Comparison of ENCODE assay signal across 10 cellular contexts in genomic region chr10:14587540-14588083, GRCh38.
DNase-seq lines count a peak whose midpoint lies in the region; ATAC-seq and TF ChIP-seq lines count a peak whose summit lies in the region.
"Had no signal": no experiment of that assay in that cellular context is flagged by ENCODE, and none has a peak within 500 bp of the region (broad histone marks: within the 10 kb centered on the region; RNA-seq: fewer than 3 reads in every experiment).

No MANE protein-coding gene starts in this region.

- H3K9me3 ChIP-seq in SJSA1 (replicated peaks) (no peaks in the 10 kb centered on the region), fibroblast of lung (ENCODE audit: control insufficient read depth, insufficient read depth, low read depth, low read length) (no peaks in the 10 kb centered on the region), HAP-1 (no peaks in the 10 kb centered on the region)

- H3K27ac Mint-ChIP-seq in T-helper 1 cell treated with Interleukin-12 subunit alpha and Interleukin-12 subunit beta and Interleukin-4 antibody, amounts not matched to agents 30 μg/mL and 1 μg/mL, for 36 hours: peak overlapping the region; percentile 98
- H3K27ac Mint-ChIP-seq in stimulated activated naive CD8-positive, alpha-beta T cell treated with anti-CD3 and anti-CD28 coated beads, Interleukin-15, amount 100 ng/mL, for 72 hours: peak overlapping the region; percentile 19 to 95

- H3K27me3 Mint-ChIP-seq in T-helper 1 cell treated with Interleukin-12 subunit alpha and Interleukin-12 subunit beta and Interleukin-4 antibody, amounts not matched to agents 30 μg/mL and 1 μg/mL, for 36 hours (ENCODE audit: low read depth): no peaks in the 10 kb centered on the region
- no peaks in the 10 kb centered on the region for H3K27me3 Mint-ChIP-seq in stimulated activated naive CD8-positive, alpha-beta T cell treated with anti-CD3 and anti-CD28 coated beads, Interleukin-15, amount 100 ng/mL, for 72 hours

- H3K4me2 ChIP-seq in fibroblast of lung (ENCODE audit: extremely low read depth, insufficient read depth, low read length): peak overlapping the region; percentile 63

- H3K36me3 Mint-ChIP-seq in T-helper 1 cell treated with Interleukin-12 subunit alpha and Interleukin-12 subunit beta and Interleukin-4 antibody, amounts not matched to agents 30 μg/mL and 1 μg/mL, for 36 hours (ENCODE audit: low read depth): peaks cover 37% of the 10 kb centered on the region

- H3K4me1 Mint-ChIP-seq in T-helper 1 cell treated with Interleukin-12 subunit alpha and Interleukin-12 subunit beta and Interleukin-4 antibody, amounts not matched to agents 30 μg/mL and 1 μg/mL, for 36 hours (ENCODE audit: low read depth): peaks cover 85% of the 10 kb centered on the region
- peaks cover 100% of the 10 kb centered on the region for H3K4me1 Mint-ChIP-seq in stimulated activated naive CD8-positive, alpha-beta T cell treated with anti-CD3 and anti-CD28 coated beads, Interleukin-15, amount 100 ng/mL, for 72 hours

- H4K20me1 ChIP-seq in fibroblast of lung (ENCODE audit: control insufficient read depth, extremely low read depth, insufficient read depth, low read length): no peaks in the 10 kb centered on the region

- H3K4me1 ChIP-seq in SJSA1 (replicated peaks): peaks cover 40% of the 10 kb centered on the region
- peaks cover 6% of the 10 kb centered on the region for H3K4me1 ChIP-seq in fibroblast of lung (ENCODE audit: control insufficient read depth, extremely low read depth, insufficient read depth, low read length)
- H3K4me1 ChIP-seq in HAP-1: no peaks in the 10 kb centered on the region

- H3K9ac ChIP-seq in fibroblast of lung (ENCODE audit: insufficient read depth, low read length): peak overlapping the region; percentile 34

- peak overlapping the region; percentile 98 for H3K27ac ChIP-seq in SJSA1
- H3K27ac ChIP-seq in fibroblast of lung (ENCODE audit: insufficient read depth, low read length): peak overlapping the region; percentile 96

- no peak overlapping the region for H3K4me3 ChIP-seq in SJSA1
- peak overlapping the region in 1 of 4 experiments; percentile 5 for H3K4me3 ChIP-seq in fibroblast of lung (replicated peaks in 1 of 4; ENCODE audit: control extremely low read depth in 1 of 4, insufficient read depth in 1 of 4, low read depth in 3 of 4, low read length in 4 of 4)
- H3K4me3 ChIP-seq in HAP-1: no peak overlapping the region

- H3K27me3 ChIP-seq in SJSA1 (replicated peaks): no peaks in the 10 kb centered on the region
- no peaks in the 10 kb centered on the region for H3K27me3 ChIP-seq in fibroblast of lung (ENCODE audit: control insufficient read depth, insufficient read depth, low read length)
- no peaks in the 10 kb centered on the region for H3K27me3 ChIP-seq in HAP-1 (ENCODE audit: low read depth)

- peaks cover 51% of the 10 kb centered on the region for H3K79me2 ChIP-seq in fibroblast of lung (ENCODE audit: control insufficient read depth, insufficient read depth, low read length)

- H3K36me3 ChIP-seq in SJSA1: peaks cover 5% of the 10 kb centered on the region; the same call in 1 of the 2 replicates
- H3K36me3 ChIP-seq in fibroblast of lung (ENCODE audit: control insufficient read depth, insufficient read depth, low read length): no peaks in the 10 kb centered on the region
- no peaks in the 10 kb centered on the region for H3K36me3 ChIP-seq in HAP-1 (replicated peaks)

- no peak overlapping the region for H2AFZ ChIP-seq in fibroblast of lung (ENCODE audit: low read length)

- DNase-seq in T-helper 1 cell: no peak
- DNase-seq in SJSA1 (ENCODE audit: low read depth in 1 of 2, low spot score in 2 of 2): no peak
- DNase-seq in fibroblast of lung (ENCODE audit: low read depth in 2 of 2): no peak
- no peak for DNase-seq in stimulated activated naive CD8-positive, alpha-beta T cell treated with anti-CD3 and anti-CD28 coated beads, Interleukin-15, amount 100 ng/mL, for 72 hours
- no peak for DNase-seq in HAP-1 (ENCODE audit: low spot score in 2 of 2)
- DNase-seq in GM20000 (ENCODE audit: low spot score): no peak
- DNase-seq in NOMO-1 (lab: John Stamatoyannopoulos, UW; ENCODE audit: unreplicated experiment in 2 of 2): no peak
- DNase-seq: 8988T, Karpas-422 had no signal

- no peak for ATAC-seq in stimulated activated naive CD8-positive, alpha-beta T cell treated with anti-CD3 and anti-CD28 coated beads, Interleukin-15, amount 100 ng/mL, for 72 hours

- in situ Hi-C loops in HAP-1 (cut with MboI; ENCODE audit: low sequenced_read_pairs): no loop called here

- no peaks in the 10 kb centered on the region for H3K9me3 Mint-ChIP-seq in T-helper 1 cell treated with Interleukin-12 subunit alpha and Interleukin-12 subunit beta and Interleukin-4 antibody, amounts not matched to agents 30 μg/mL and 1 μg/mL, for 36 hours
- H3K9me3 Mint-ChIP-seq in stimulated activated naive CD8-positive, alpha-beta T cell treated with anti-CD3 and anti-CD28 coated beads, Interleukin-15, amount 100 ng/mL, for 72 hours: no peaks in the 10 kb centered on the region

- peak overlapping the region; percentile 76 for H3K4me3 Mint-ChIP-seq in T-helper 1 cell treated with Interleukin-12 subunit alpha and Interleukin-12 subunit beta and Interleukin-4 antibody, amounts not matched to agents 30 μg/mL and 1 μg/mL, for 36 hours
- H3K4me3 Mint-ChIP-seq in stimulated activated naive CD8-positive, alpha-beta T cell treated with anti-CD3 and anti-CD28 coated beads, Interleukin-15, amount 100 ng/mL, for 72 hours: peak overlapping the region; percentile 76 to 83

- TF ChIP-seq CTCF in fibroblast of lung (conservative IDR thresholded peaks at IDR 0.05 in 1 of 2, IDR thresholded peaks at IDR 0.05 in 1 of 2; ENCODE audit: low read depth in 1 of 2, low read length in 2 of 2): no peak
- no peak for TF ChIP-seq CTCF in GM20000 (IDR thresholded peaks at IDR 0.05; ENCODE audit: extremely low read depth, missing control alignments)
